ENCODE assay signal across 1 cellular context in the genomic region with DNA sequence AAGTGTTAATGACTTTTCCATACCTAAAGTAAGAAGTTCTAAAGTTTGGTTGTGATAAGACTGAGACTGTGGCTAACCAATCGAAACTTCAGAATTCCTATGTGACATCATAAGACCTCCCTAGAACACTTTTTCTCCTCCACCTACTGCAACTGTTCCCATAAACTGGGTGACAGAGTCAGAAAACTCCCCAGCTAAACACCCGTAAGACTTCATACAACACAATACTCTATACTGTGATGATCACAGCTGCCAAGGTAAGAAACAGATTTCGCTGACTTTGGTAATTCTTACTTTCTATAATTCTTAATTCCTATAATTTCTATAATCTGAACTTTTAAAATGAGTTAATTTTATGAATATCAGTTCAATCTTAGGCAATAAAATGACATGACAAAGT.
TF ChIP-seq lines count a peak whose summit lies in the region.

A gene (plus strand): TSS at position 161 of the 400 bp plus-strand sequence. CDS start 10,626 bp downstream, outside the sequence.

TF ChIP-seq in IMR-90, 13 proteins besides CTCF, POLR2A, EP300 and RAD21:
- TF ChIP-seq MAFK (IDR thresholded peaks at IDR 0.05; ENCODE audit: low read depth, low read length): peak; percentile 49
- TF ChIP-seq FOS (IDR thresholded peaks at IDR 0.05; ENCODE audit: low read depth, low read length): no peak
